Comparison of ENCODE assay signal across 1 cellular context in the genomic region with DNA sequence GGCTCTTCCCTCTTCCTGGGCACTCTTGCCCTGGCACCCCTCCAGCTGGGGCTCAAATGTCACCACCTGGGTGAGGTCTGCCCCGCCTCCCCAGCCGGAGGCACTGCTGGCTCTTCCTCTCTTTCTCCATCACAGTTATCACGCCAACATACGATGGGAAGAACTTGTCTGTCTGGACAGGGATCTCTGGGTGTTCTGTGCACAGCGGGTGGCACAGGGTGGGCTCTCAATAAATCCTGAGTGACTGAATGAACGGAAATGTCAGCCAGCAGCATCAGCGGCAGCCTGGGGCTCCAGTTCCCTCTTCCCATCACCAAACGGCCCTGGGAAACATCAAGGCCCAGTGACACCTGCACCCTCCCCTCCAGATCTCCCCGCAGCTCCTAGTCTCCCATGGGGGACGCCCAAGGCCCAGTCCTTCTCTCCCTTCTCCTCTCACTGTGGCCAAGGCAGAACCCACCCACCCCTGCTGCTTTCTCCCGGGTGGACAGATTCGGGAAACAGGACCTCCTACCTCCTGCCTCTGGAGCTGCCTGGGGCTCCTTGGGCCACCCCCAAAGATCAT.
TF ChIP-seq lines count a peak whose summit lies in the region.

No MANE protein-coding gene starts in this region.

TF ChIP-seq in H1, 55 proteins besides CTCF, POLR2A, EP300 and RAD21:
- TF ChIP-seq JUN (IDR thresholded peaks at IDR 0.05; ENCODE audit: low read depth, low read length) (no peak), MAFK (IDR thresholded peaks at IDR 0.05; ENCODE audit: low read depth, low read length) (no peak), JUND (IDR thresholded peaks at IDR 0.05; ENCODE audit: low read length) (no peak)
